In the genomic region with DNA sequence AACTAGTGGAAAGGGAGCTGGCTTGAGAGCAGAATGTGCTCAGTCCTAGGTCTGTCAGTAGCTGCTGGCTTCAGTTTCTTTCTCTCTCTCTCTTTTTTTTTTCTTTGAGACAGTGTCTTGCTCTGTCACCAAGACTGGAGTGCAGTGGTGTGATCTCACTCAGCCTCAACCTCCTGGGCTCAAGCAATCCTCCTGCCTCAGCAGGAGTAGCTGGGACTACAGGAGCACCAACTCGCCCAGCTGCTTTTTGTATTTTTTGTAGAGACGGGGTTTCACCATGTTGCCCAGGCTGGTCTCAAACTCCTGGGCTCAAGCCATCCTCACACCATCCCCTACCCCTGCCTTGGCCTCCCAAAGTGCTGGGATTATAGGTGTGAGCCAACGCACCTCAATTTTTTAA, we compare ENCODE assay signal across 1 cellular context. TPM values are rescaled to one million over a fixed set of nuclear protein-coding genes. Genes with fewer than 3 reads are reported as not detected.
"Had no signal": no experiment of that assay in that cellular context is flagged by ENCODE, and none has a peak within 500 bp of the region (broad histone marks: within the 10 kb centered on the region; RNA-seq: fewer than 3 reads in every experiment).

No MANE protein-coding gene starts in this region.

RNA-seq across cellular contexts. Expression of gene NFATC4, which starts 3.6 kb away (rescaled TPM):
- total RNA-seq: naive thymus-derived CD4-positive, alpha-beta T cell had no signal
